14 cellular contexts compared by ENCODE assay signal in genomic region chr1:81702903-81703302, GRCh38.
DNase-seq lines count a peak whose midpoint lies in the region; ATAC-seq and TF ChIP-seq lines count a peak whose summit lies in the region.
"Had no signal": no experiment of that assay in that cellular context is flagged by ENCODE, and none has a peak within 500 bp of the region (broad histone marks: within the 10 kb centered on the region; RNA-seq: fewer than 3 reads in every experiment).

No MANE protein-coding gene starts in this region.

- POLR2A ChIA-PET in Caco-2 (lab: Charles Lee), result no interaction called here

- H2BK5ac ChIP-seq in mesenchymal stem cell (ENCODE audit: low read depth, low read length, poor library complexity, severe bottlenecking), result no peak overlapping the region

- H2BK12ac ChIP-seq in mesenchymal stem cell (ENCODE audit: low read length in 2 of 2), result peak overlapping the region in 1 of 2 experiments; percentile 54

- H3K4me1 Mint-ChIP-seq in Caco-2 (ENCODE audit: low read depth, unreplicated experiment), result peaks cover 22% of the 10 kb centered on the region

- TF ChIP-seq CTCF in Caco-2 (IDR thresholded peaks at IDR 0.05; ENCODE audit: insufficient read depth in 1 of 2, low read depth in 1 of 2, low read length in 1 of 2, severe bottlenecking in 1 of 2, unreplicated experiment in 1 of 2), result no peak
- no peak for TF ChIP-seq CTCF in cardiac fibroblast (IDR thresholded peaks at IDR 0.05; ENCODE audit: low read depth, low read length)

- H2AK5ac ChIP-seq in mesenchymal stem cell (ENCODE audit: low read length, severe bottlenecking), result no peak overlapping the region

- peak overlapping the region; percentile 64 to 75 for H3K4ac ChIP-seq in mesenchymal stem cell (ENCODE audit: low read depth in 1 of 2, low read length in 2 of 2)

- in situ Hi-C loops in KBM-7 (cut with MboI; ENCODE audit: low pct_unique_long_range_greater_than_20kb, low sequenced_read_pairs), result no loop called here

- H2BK15ac ChIP-seq in mesenchymal stem cell (ENCODE audit: low read depth, poor library complexity, severe bottlenecking), result no peak overlapping the region

- H3K27me3 ChIP-seq in Caco-2 (replicated peaks; ENCODE audit: control insufficient read depth, insufficient read depth, low read length) (no peaks in the 10 kb centered on the region), mesenchymal stem cell (ENCODE audit: control insufficient read depth in 1 of 2, insufficient read depth in 1 of 2, low read length in 2 of 2) (no peaks in the 10 kb centered on the region)

- no peak overlapping the region for H3K14ac ChIP-seq in mesenchymal stem cell (ENCODE audit: low read length in 2 of 2)

- DNase-seq in Caco-2, result no peak
- DNase-seq in LHCN-M2 (ENCODE audit: low read depth), result peak; percentile 89
- peak; percentile 92 to 99 for DNase-seq in cardiac fibroblast (ENCODE audit: low read depth in 2 of 2)
- DNase-seq in mesenchymal stem cell, result peak; percentile 93
- no peak for DNase-seq in anterior cingulate cortex (lab: John Stamatoyannopoulos, UW)
- no peak for DNase-seq in KBM-7
- DNase-seq in NOMO-1 (lab: John Stamatoyannopoulos, UW; ENCODE audit: unreplicated experiment in 2 of 2), result no peak
- DNase-seq: activated T-cell treated with anti-CD3 and anti-CD28 coated beads for 4 hours; caudate nucleus; hippocampal formation; NCI-H146; stimulated activated CD8-positive, alpha-beta memory T cell treated with anti-CD3 and anti-CD28 coated beads, Interleukin-4, amount 100 ng/mL, for 48 hours had no signal

- intact Hi-C loops in Caco-2 (cut with micrococcal nuclease; ENCODE audit: unreplicated experiment), result no loop called here

- no peak overlapping the region for H3K4me3 ChIP-seq in Caco-2 (ENCODE audit: low read depth, low read length)
- H3K4me3 ChIP-seq in cardiac fibroblast (replicated peaks in 1 of 2; ENCODE audit: low read depth in 2 of 2, low read length in 2 of 2), result peak overlapping the region in 1 of 2 donors; percentile 2
- peak overlapping the region in 1 of 2 experiments; percentile 46 for H3K4me3 ChIP-seq in mesenchymal stem cell (ENCODE audit: insufficient read depth in 1 of 2, low read depth in 1 of 2, low read length in 2 of 2)

- H3K36me3 Mint-ChIP-seq in Caco-2 (ENCODE audit: insufficient read depth, unreplicated experiment), result no peaks in the 10 kb centered on the region

- H2AFZ ChIP-seq in mesenchymal stem cell (ENCODE audit: low read depth, low read length), result no peak overlapping the region

- H3K4me1 ChIP-seq in Caco-2, result peaks cover 12% of the 10 kb centered on the region; the same call in 1 of the 2 replicates
- peaks cover 2% of the 10 kb centered on the region for H3K4me1 ChIP-seq in mesenchymal stem cell (ENCODE audit: control insufficient read depth, insufficient read depth, low read depth, low read length)

- H3K36me3 ChIP-seq in Caco-2 (ENCODE audit: control insufficient read depth, insufficient read depth, low read length) (no peaks in the 10 kb centered on the region), mesenchymal stem cell (ENCODE audit: control insufficient read depth in 1 of 2, insufficient read depth in 2 of 2, low read depth in 1 of 2, low read length in 2 of 2) (no peaks in the 10 kb centered on the region)

- no TSS peak for BruUV-seq in Caco-2 (replicated peaks; lab: Mats Ljungman, UMichigan)

- H4K8ac ChIP-seq in mesenchymal stem cell (ENCODE audit: low read length), result no peak overlapping the region

- no peak overlapping the region for H3K27ac Mint-ChIP-seq in Caco-2 (ENCODE audit: unreplicated experiment)

- H3K9ac ChIP-seq in mesenchymal stem cell (ENCODE audit: low read length), result peak overlapping the region; percentile 65

- H3K4me3 Mint-ChIP-seq in Caco-2 (ENCODE audit: unreplicated experiment), result peak overlapping the region; percentile 1

- H3K27ac ChIP-seq in mesenchymal stem cell (ENCODE audit: low read length, poor library complexity, severe bottlenecking), result peak overlapping the region; percentile 95
- H3K27ac ChIP-seq: C4-2B had no signal

- no peak for ATAC-seq in HG02885 (IDR thresholded peaks at IDR 0.05; ENCODE audit: poor library complexity, unreplicated experiment)

- peak overlapping the region; percentile 70 to 89 for H3K18ac ChIP-seq in mesenchymal stem cell (ENCODE audit: low read depth in 1 of 2, low read length in 2 of 2)

- H4K91ac ChIP-seq in mesenchymal stem cell (ENCODE audit: low read length), result no peak overlapping the region

- H3K79me1 ChIP-seq in mesenchymal stem cell (replicated peaks; ENCODE audit: low read length, poor library complexity, severe bottlenecking), result no peaks in the 10 kb centered on the region

- WGBS in mesenchymal stem cell, result 16% methylated on average over 4 of the region's 4 CpGs

- CTCF ChIA-PET in Caco-2 (lab: Charles Lee), result no interaction called here

- no peaks in the 10 kb centered on the region for H3K9me3 Mint-ChIP-seq in Caco-2 (ENCODE audit: unreplicated experiment)

- peak overlapping the region; percentile 53 for H3K4me2 ChIP-seq in mesenchymal stem cell (ENCODE audit: low read length, poor library complexity, severe bottlenecking)

- H3K27me3 Mint-ChIP-seq in Caco-2 (ENCODE audit: insufficient read depth, unreplicated experiment), result no peaks in the 10 kb centered on the region

- H3K9me3 ChIP-seq in Caco-2, result no peaks in the 10 kb centered on the region
- H3K9me3 ChIP-seq in mesenchymal stem cell (ENCODE audit: control insufficient read depth, low read length), result no peaks in the 10 kb centered on the region

- H2BK120ac ChIP-seq in mesenchymal stem cell (ENCODE audit: low read depth, low read length), result peak overlapping the region; percentile 49

- no peak overlapping the region for H3K23ac ChIP-seq in mesenchymal stem cell (ENCODE audit: low read length in 2 of 2)

Comparison
In these comparisons a context has a peak if more than half of its experiments do, and no peak if none do; other contexts are left out.
1. DNase-seq: peak in LHCN-M2 (single experiment), cardiac fibroblast (2 of 2) and mesenchymal stem cell (single experiment); none in Caco-2 (0 of 2), anterior cingulate cortex (0 of 58), KBM-7 (single experiment) and NOMO-1 (0 of 2).